ENCODE assay signal across 9 cellular contexts in the genomic region with DNA sequence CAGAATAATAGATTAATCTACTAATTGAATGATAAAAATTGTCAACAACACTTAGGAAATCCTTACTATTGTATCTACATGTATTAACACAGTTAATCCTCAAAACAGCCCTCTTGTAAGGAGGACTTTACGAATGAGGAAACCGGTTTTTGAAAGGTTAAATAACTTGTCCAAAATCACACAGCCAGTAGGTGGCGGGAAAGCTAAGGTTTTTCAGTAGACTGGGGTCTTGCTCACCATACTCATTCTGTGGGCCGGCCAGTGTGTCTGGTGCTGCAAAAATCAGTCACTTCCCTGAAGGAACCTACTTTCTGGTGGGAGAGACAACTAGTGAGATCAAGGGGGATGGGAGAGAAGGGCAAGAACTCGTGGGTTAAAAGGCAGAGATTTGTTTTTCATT. TPM values are rescaled to one million over a fixed set of nuclear protein-coding genes. Genes with fewer than 3 reads are reported as not detected.
A peak's percentile ranks its signal among the peaks of the same experiment; 100 is the strongest.
DNase-seq lines count a peak whose midpoint lies in the region; ATAC-seq and TF ChIP-seq lines count a peak whose summit lies in the region.
"Had no signal": no experiment of that assay in that cellular context is flagged by ENCODE, and none has a peak within 500 bp of the region (broad histone marks: within the 10 kb centered on the region; RNA-seq: fewer than 3 reads in every experiment).

No MANE protein-coding gene starts in this region.

- no peaks in the 10 kb centered on the region for H3K9me3 ChIP-seq in CD4-positive, CD25-positive, alpha-beta regulatory T cell (ENCODE audit: control insufficient read depth in 2 of 2, low read length in 2 of 2)
- no peaks in the 10 kb centered on the region for H3K9me3 ChIP-seq in GM23248 (ENCODE audit: low read depth)
- H3K9me3 ChIP-seq in SU-DHL-6 (ENCODE audit: insufficient read depth, low read length), result no peaks in the 10 kb centered on the region

- H3K9ac ChIP-seq in GM23248, result no peak overlapping the region
- no peak overlapping the region for H3K9ac ChIP-seq in SU-DHL-6 (ENCODE audit: low read length)

- H2AFZ ChIP-seq in GM23248, result no peak overlapping the region
- no peak overlapping the region for H2AFZ ChIP-seq in SU-DHL-6 (ENCODE audit: low read depth, low read length, severe bottlenecking)

- H3K79me2 ChIP-seq in GM23248 (ENCODE audit: insufficient read depth) (peaks cover 13% of the 10 kb centered on the region), SU-DHL-6 (ENCODE audit: insufficient read depth, low read length) (peaks cover 8% of the 10 kb centered on the region)

- peak; percentile 13 for TF ChIP-seq CTCF in SU-DHL-6 (IDR thresholded peaks at IDR 0.05; ENCODE audit: insufficient read depth, low read length, poor library complexity, severe bottlenecking)

- H3K27me3 ChIP-seq in CD4-positive, CD25-positive, alpha-beta regulatory T cell (ENCODE audit: control insufficient read depth, insufficient read depth, low read length), result no peaks in the 10 kb centered on the region
- H3K27me3 ChIP-seq in GM23248 (replicated peaks; ENCODE audit: insufficient read depth), result no peaks in the 10 kb centered on the region
- no peaks in the 10 kb centered on the region for H3K27me3 ChIP-seq in SU-DHL-6 (ENCODE audit: low read length)

- H3K27ac Mint-ChIP-seq in CD4-positive, CD25-positive, alpha-beta regulatory T cell, result peak overlapping the region; percentile 21 to 76 (median 57)

- H3K27ac ChIP-seq in CD4-positive, CD25-positive, alpha-beta regulatory T cell (ENCODE audit: insufficient read depth, low read length, poor library complexity, severe bottlenecking), result no peak overlapping the region
- H3K27ac ChIP-seq in GM23248 (no peak overlapping the region), SU-DHL-6 (ENCODE audit: low read depth, low read length) (no peak overlapping the region)

- H3K4me3 Mint-ChIP-seq in CD4-positive, CD25-positive, alpha-beta regulatory T cell, result peak overlapping the region in 2 of 4 donors; percentile 2 to 39

- H3K9me3 Mint-ChIP-seq in CD4-positive, CD25-positive, alpha-beta regulatory T cell, result no peaks in the 10 kb centered on the region

- H3K27me3 Mint-ChIP-seq in CD4-positive, CD25-positive, alpha-beta regulatory T cell, result no peaks in the 10 kb centered on the region

- in situ Hi-C loops in GM23248 (cut with MboI), result no loop called here

- peaks cover 22% of the 10 kb centered on the region for H3K36me3 ChIP-seq in CD4-positive, CD25-positive, alpha-beta regulatory T cell (ENCODE audit: control insufficient read depth, insufficient read depth, low read length)
- H3K36me3 ChIP-seq in GM23248 (ENCODE audit: low read depth), result no peaks in the 10 kb centered on the region
- no peaks in the 10 kb centered on the region for H3K36me3 ChIP-seq in SU-DHL-6 (ENCODE audit: low read length)

- H3K4me3 ChIP-seq in CD4-positive, CD25-positive, alpha-beta regulatory T cell (ENCODE audit: low read depth, low read length), result no peak overlapping the region
- H3K4me3 ChIP-seq in GM23248 (no peak overlapping the region), SU-DHL-6 (ENCODE audit: insufficient read depth, low read length, poor library complexity, severe bottlenecking) (no peak overlapping the region)

- peaks cover 25 to 68% (median 43%) of the 10 kb centered on the region in 4 donors for H3K4me1 Mint-ChIP-seq in CD4-positive, CD25-positive, alpha-beta regulatory T cell

- H3F3A ChIP-seq in GM23248 (ENCODE audit: insufficient read depth) (peaks cover 9% of the 10 kb centered on the region), SU-DHL-6 (ENCODE audit: insufficient read depth) (no peaks in the 10 kb centered on the region)

- H3K9me2 ChIP-seq in GM23248 (ENCODE audit: insufficient read depth), result no peaks in the 10 kb centered on the region
- H3K9me2 ChIP-seq in SU-DHL-6 (replicated peaks; ENCODE audit: insufficient read depth, low read length), result no peaks in the 10 kb centered on the region

- no peak for ATAC-seq in CD4-positive, CD25-positive, alpha-beta regulatory T cell (ENCODE audit: low read depth in 2 of 2)
- ATAC-seq in HG02759 (IDR thresholded peaks at IDR 0.05; ENCODE audit: unreplicated experiment), result no peak
- no peak for ATAC-seq in HG03159 (IDR thresholded peaks at IDR 0.05; ENCODE audit: unreplicated experiment)
- no peak for ATAC-seq in HG03460 (IDR thresholded peaks at IDR 0.05; ENCODE audit: unreplicated experiment)
- ATAC-seq in GM18867 (IDR thresholded peaks at IDR 0.05; ENCODE audit: unreplicated experiment), result no peak
- ATAC-seq: left colon had no signal

- peaks cover 28% of the 10 kb centered on the region for H3K36me3 Mint-ChIP-seq in CD4-positive, CD25-positive, alpha-beta regulatory T cell

- H3K4me2 ChIP-seq in GM23248 (ENCODE audit: unreplicated experiment) (no peak overlapping the region), SU-DHL-6 (ENCODE audit: low read depth, low read length, poor library complexity, severe bottlenecking) (no peak overlapping the region)

- WGBS in GM23248 (ENCODE audit: low coverage in 1 of 2, low lambda C conversion rate in 2 of 2, missing lambda C conversion rate in 2 of 2), 2 experiments, result 47 to 49% methylated on average over 5 of the region's 5 CpGs

- DNase-seq in CD4-positive, CD25-positive, alpha-beta regulatory T cell, result peak in 1 of 3 donors; percentile 38
- peak; percentile 68 for DNase-seq in GM23248
- peak; percentile 24 for DNase-seq in glomerular visceral epithelial cell (ENCODE audit: extremely low spot score)

- H4K20me1 ChIP-seq in GM23248 (ENCODE audit: insufficient read depth) (no peaks in the 10 kb centered on the region), SU-DHL-6 (ENCODE audit: low read depth, low read length) (no peaks in the 10 kb centered on the region)

- H3K4me1 ChIP-seq in CD4-positive, CD25-positive, alpha-beta regulatory T cell (ENCODE audit: control insufficient read depth, insufficient read depth, low read length, poor library complexity, severe bottlenecking), result peaks cover 20% of the 10 kb centered on the region
- peaks cover 6% of the 10 kb centered on the region for H3K4me1 ChIP-seq in GM23248 (ENCODE audit: insufficient read depth)

RNA-seq across cellular contexts. Expression of gene DCPS, which starts 3.8 kb away (rescaled TPM):
- total RNA-seq in CD4-positive, CD25-positive, alpha-beta regulatory T cell, result 18.1 TPM
- polyA plus RNA-seq in CD4-positive, CD25-positive, alpha-beta regulatory T cell, result 10 to 100 TPM; 42.3 to 57.6 (median 49.7) TPM
- 12.1 and 12.4 TPM in 2 replicates for total RNA-seq in GM23248 (2014; rRNA removed; shearing (Covaris generic))
- polyA plus RNA-seq in GM23248 (2016; fragmentation: Nextera tagmentation; extraction: Ambion mirVana), result 26.1 and 30.1 TPM in 2 replicates

RNA-seq across cellular contexts. Expression of gene TIRAP, which starts 24.8 kb away (rescaled TPM):
- 15.5 TPM for total RNA-seq in CD4-positive, CD25-positive, alpha-beta regulatory T cell
- 10 to 100 TPM in 1 of 4 donors, 1 to 10 TPM in 3; 8.1 to 11.3 (median 8.9) TPM for polyA plus RNA-seq in CD4-positive, CD25-positive, alpha-beta regulatory T cell
- 3.8 TPM in 2 replicates for total RNA-seq in GM23248 (2014; rRNA removed; shearing (Covaris generic))
- polyA plus RNA-seq in GM23248 (2016; fragmentation: Nextera tagmentation; extraction: Ambion mirVana), result 2.8 and 3.2 TPM in 2 replicates

RNA-seq across cellular contexts. Expression of gene FOXRED1, which starts 38.8 kb away (rescaled TPM):
- total RNA-seq in CD4-positive, CD25-positive, alpha-beta regulatory T cell, result 33.3 TPM
- 10 to 100 TPM; 13.9 to 20.8 (median 18.7) TPM for polyA plus RNA-seq in CD4-positive, CD25-positive, alpha-beta regulatory T cell
- total RNA-seq in GM23248 (2014; rRNA removed; shearing (Covaris generic)), result 14.1 and 22.0 TPM in 2 replicates
- 9.0 and 9.3 TPM in 2 replicates for polyA plus RNA-seq in GM23248 (2016; fragmentation: Nextera tagmentation; extraction: Ambion mirVana)

RNA-seq across cellular contexts. Expression of gene SRPRA, which starts 39.0 kb away (rescaled TPM):
- 182 TPM for total RNA-seq in CD4-positive, CD25-positive, alpha-beta regulatory T cell
- polyA plus RNA-seq in CD4-positive, CD25-positive, alpha-beta regulatory T cell, result 100 to 1,000 TPM in 2 of 4 donors, 10 to 100 TPM in 2; 91.1 to 108 (median 97.2) TPM
- 142 and 151 TPM in 2 replicates for total RNA-seq in GM23248 (2014; rRNA removed; shearing (Covaris generic))
- 122 and 125 TPM in 2 replicates for polyA plus RNA-seq in GM23248 (2016; fragmentation: Nextera tagmentation; extraction: Ambion mirVana)

RNA-seq across cellular contexts. Expression of gene ST3GAL4, which starts 47.8 kb away (rescaled TPM):
- total RNA-seq in CD4-positive, CD25-positive, alpha-beta regulatory T cell, result 4.7 TPM
- polyA plus RNA-seq in CD4-positive, CD25-positive, alpha-beta regulatory T cell, result 1 to 10 TPM; 1.4 to 3.1 (median 2.3) TPM
- 26.7 and 53.3 TPM in 2 replicates for total RNA-seq in GM23248 (2014; rRNA removed; shearing (Covaris generic))
- polyA plus RNA-seq in GM23248 (2016; fragmentation: Nextera tagmentation; extraction: Ambion mirVana), result 27.3 and 30.5 TPM in 2 replicates
